ENCODE assay signal across 15 cellular contexts in genomic region chr1:115140442-115141144, GRCh38. TPM values are rescaled to one million over a fixed set of nuclear protein-coding genes. Genes with fewer than 3 reads are reported as not detected.
DNase-seq lines count a peak whose midpoint lies in the region; TF ChIP-seq lines count a peak whose summit lies in the region.
"Had no signal": no experiment of that assay in that cellular context is flagged by ENCODE, and none has a peak within 500 bp of the region (broad histone marks: within the 10 kb centered on the region; RNA-seq: fewer than 3 reads in every experiment).

No MANE protein-coding gene starts in this region.

- H3K27ac ChIP-seq in esophagus muscularis mucosa (replicated peaks in 1 of 4): no peak overlapping the region
- H3K27ac ChIP-seq in osteoblast (ENCODE audit: low read depth, low read length): peak overlapping the region; percentile 31
- no peak overlapping the region for H3K27ac ChIP-seq in transverse colon
- H3K27ac ChIP-seq: 22Rv1, C4-2B, HL-60 had no signal

- intact Hi-C loops in esophagus muscularis mucosa (cut with DNase I) (no loop called here), transverse colon (cut with DNase I; ENCODE audit: low total_unique reads) (no loop called here)

- WGBS in esophagus muscularis mucosa: 95% methylated on average over 2 of the region's 2 CpGs
- 87 to 91% methylated on average over 1 to 2 of the region's 2 CpGs for WGBS in transverse colon (ENCODE audit: low coverage in 1 of 2), 2 donors

- no peak for TF ChIP-seq EP300 in esophagus muscularis mucosa (IDR thresholded peaks at IDR 0.05)
- TF ChIP-seq EP300 in transverse colon (IDR thresholded peaks at IDR 0.05; ENCODE audit: low read depth): no peak

- no peaks in the 10 kb centered on the region for H3K79me2 ChIP-seq in osteoblast (ENCODE audit: insufficient read depth, low read length)

- H4K20me1 ChIP-seq in osteoblast (ENCODE audit: insufficient read depth, low read length): no peaks in the 10 kb centered on the region

- in situ Hi-C loops in transverse colon (cut with MboI; ENCODE audit: low pct_ligation_motif_present in 1 of 4, low pct_unique_long_range_greater_than_20kb in 1 of 4, low sequenced_read_pairs in 3 of 4): loop anchor here (5.0 to 25.0 kb wide), 4 partner anchors 322 to 622 kb away; partner anchors contain the start of gene CASQ2 (in 2 of the 4)

- H3K36me3 ChIP-seq in esophagus muscularis mucosa (no peaks in the 10 kb centered on the region), osteoblast (ENCODE audit: insufficient read depth, low read length) (no peaks in the 10 kb centered on the region), transverse colon (no peaks in the 10 kb centered on the region)
- H3K36me3 ChIP-seq: HAP-1 had no signal

- H3K4me3 ChIP-seq in esophagus muscularis mucosa (no peak overlapping the region), osteoblast (ENCODE audit: insufficient read depth, low read length) (no peak overlapping the region), transverse colon (no peak overlapping the region)
- H3K4me3 ChIP-seq: HAP-1 had no signal

- no peak overlapping the region for H3K4me2 ChIP-seq in osteoblast (ENCODE audit: insufficient read depth, low read length)

- H3K9me3 ChIP-seq in esophagus muscularis mucosa (no peaks in the 10 kb centered on the region), osteoblast (ENCODE audit: low read depth, low read length) (no peaks in the 10 kb centered on the region), transverse colon (no peaks in the 10 kb centered on the region)
- H3K9me3 ChIP-seq: HAP-1 had no signal

- no peak overlapping the region for H2AFZ ChIP-seq in osteoblast (ENCODE audit: low read length)

- no peak for TF ChIP-seq POLR2A in esophagus muscularis mucosa (IDR thresholded peaks at IDR 0.05; ENCODE audit: low read depth)
- no peak for TF ChIP-seq POLR2A in transverse colon (IDR thresholded peaks at IDR 0.05)

- H3K27me3 ChIP-seq in esophagus muscularis mucosa (peaks cover 0 to 3% (median 0%) of the 10 kb centered on the region in 4 donors), osteoblast (ENCODE audit: insufficient read depth, low read length) (no peaks in the 10 kb centered on the region), transverse colon (no peaks in the 10 kb centered on the region)

- TF ChIP-seq CTCF in esophagus muscularis mucosa (IDR thresholded peaks at IDR 0.05) (no peak), osteoblast (IDR thresholded peaks at IDR 0.05; ENCODE audit: extremely low read depth, low read depth, low read length) (no peak), transverse colon (IDR thresholded peaks at IDR 0.05) (no peak)

- peaks cover under 1 to 11% (median 10%) of the 10 kb centered on the region in 4 donors for H3K4me1 ChIP-seq in esophagus muscularis mucosa
- H3K4me1 ChIP-seq in osteoblast (ENCODE audit: insufficient read depth, low read length): peaks cover 35% of the 10 kb centered on the region
- H3K4me1 ChIP-seq in transverse colon: peaks cover 0 to 3% (median 0%) of the 10 kb centered on the region in 4 donors
- H3K4me1 ChIP-seq: HAP-1 had no signal

- DNase-seq in AG08395 (ENCODE audit: low spot score) (peak; percentile 39), GM04503 (ENCODE audit: low read depth) (peak; percentile 39), esophagus muscularis mucosa (ENCODE audit: extremely low spot score) (peak; percentile 68), osteoblast (ENCODE audit: insufficient read length, low spot score, missing footprints) (no peak), transverse colon (no peak), NCI-H2081 treated with DMSO at 0.1 percent for 48 hours (lab: John Stamatoyannopoulos, UW) (no peak), DMS79 (lab: John Stamatoyannopoulos, UW) (no peak)
- no peak for DNase-seq in activated CD4-positive, CD25-positive, alpha-beta regulatory T cell (lab: John Stamatoyannopoulos, UW)
- DNase-seq: CD4-positive, alpha-beta memory T cell; DMS79 treated with DMSO at 0.1 percent for 48 hours; GDM1 had no signal

RNA-seq across cellular contexts. Expression of gene TSPAN2, which starts 51.3 kb away (rescaled TPM):
- total RNA-seq in esophagus muscularis mucosa: 10 to 100 TPM; 35.8 to 70.2 (median 66.7) TPM
- 1.4 and 2.1 TPM in 2 replicates for total RNA-seq in osteoblast
- 10 to 100 TPM; 10.8 to 16.4 (median 11.7) TPM for total RNA-seq in transverse colon

Comparison
In these comparisons a context has a peak if more than half of its experiments do, and no peak if none do; other contexts are left out.
1. DNase-seq: peak in AG08395 (single experiment), GM04503 (single experiment) and esophagus muscularis mucosa (single experiment); none in osteoblast (single experiment), transverse colon (single experiment), activated CD4-positive, CD25-positive, alpha-beta regulatory T cell (0 of 4), NCI-H2081 treated with DMSO at 0.1 percent for 48 hours (single experiment) and DMS79 (single experiment).